In genomic region chr3:71718069-71718468, GRCh38 we compare ENCODE assay signal across 22 cellular contexts.
DNase-seq lines count a peak whose midpoint lies in the region; ATAC-seq lines count a peak whose summit lies in the region.
"Had no signal": no experiment of that assay in that cellular context is flagged by ENCODE, and none has a peak within 500 bp of the region (broad histone marks: within the 10 kb centered on the region; RNA-seq: fewer than 3 reads in every experiment).

No MANE protein-coding gene starts in this region.

- H3K4me3 Mint-ChIP-seq in stimulated activated naive CD8-positive, alpha-beta T cell treated with anti-CD3 and anti-CD28 coated beads, Interleukin-15, amount 100 ng/mL, for 72 hours, result no peak overlapping the region
- H3K4me3 Mint-ChIP-seq in central memory CD8-positive, alpha-beta T cell, result no peak overlapping the region
- H3K4me3 Mint-ChIP-seq: brain; stimulated activated memory B cell treated with anti-CD40 and anti-IgM and Interleukin-4, amounts not matched to agents 10 μg/mL and 1 μg/mL and 100 μg/mL, for 72 hours had no signal

- H3K9me3 Mint-ChIP-seq in stimulated activated naive CD8-positive, alpha-beta T cell treated with anti-CD3 and anti-CD28 coated beads, Interleukin-15, amount 100 ng/mL, for 72 hours, result no peaks in the 10 kb centered on the region
- no peaks in the 10 kb centered on the region for H3K9me3 Mint-ChIP-seq in central memory CD8-positive, alpha-beta T cell
- H3K9me3 Mint-ChIP-seq: brain; stimulated activated memory B cell treated with anti-CD40 and anti-IgM and Interleukin-4, amounts not matched to agents 10 μg/mL and 1 μg/mL and 100 μg/mL, for 72 hours had no signal

- peaks cover 78% of the 10 kb centered on the region for H3K4me1 Mint-ChIP-seq in stimulated activated naive CD8-positive, alpha-beta T cell treated with anti-CD3 and anti-CD28 coated beads, Interleukin-15, amount 100 ng/mL, for 72 hours
- H3K4me1 Mint-ChIP-seq in central memory CD8-positive, alpha-beta T cell, result peaks cover 79% of the 10 kb centered on the region

- DNase-seq in activated CD4-positive, CD25-positive, alpha-beta regulatory T cell treated with anti-CD3 and anti-CD28 coated beads, Interleukin-2, amount 50 U/mL, for 16 hours (ENCODE audit: low read depth, low spot score), result peak; percentile 37
- DNase-seq in activated CD4-positive, CD25-positive, alpha-beta regulatory T cell treated with anti-CD3 and anti-CD28 coated beads, Interleukin-2, amount 50 U/mL, for 72 hours, result no peak
- no peak for DNase-seq in stimulated activated naive CD8-positive, alpha-beta T cell treated with anti-CD3 and anti-CD28 coated beads, Interleukin-15, Interleukin-2, amounts not matched to agents 100 U/mL and 50 U/mL, for 24 hours
- no peak for DNase-seq in stimulated activated naive CD8-positive, alpha-beta T cell treated with anti-CD3 and anti-CD28 coated beads, Interleukin-15, amount 100 ng/mL, for 72 hours
- no peak for DNase-seq in central memory CD8-positive, alpha-beta T cell (ENCODE audit: low spot score in 2 of 2)
- DNase-seq in NCI-H1092 (lab: John Stamatoyannopoulos, UW) (no peak), GM03348 (ENCODE audit: low spot score) (no peak)
- DNase-seq: 8988T; COR-L47; DMS79; NCI-H1105 treated with DMSO at 0.1 percent for 48 hours; NCI-H2081; NCI-H345; NCI-H82; PC-3; SHP77 treated with DMSO at 0.1 percent for 48 hours; stimulated activated CD4-positive, alpha-beta T cell treated with anti-CD3 and anti-CD28 coated beads, Interleukin-2, amount 100 ng/mL, for 24 hours; tibial artery had no signal

- no peak overlapping the region for H3K27ac Mint-ChIP-seq in stimulated activated naive CD8-positive, alpha-beta T cell treated with anti-CD3 and anti-CD28 coated beads, Interleukin-15, amount 100 ng/mL, for 72 hours
- peak overlapping the region; percentile 45 for H3K27ac Mint-ChIP-seq in central memory CD8-positive, alpha-beta T cell (ENCODE audit: low read depth)
- H3K27ac Mint-ChIP-seq: brain; stimulated activated memory B cell treated with anti-CD40 and anti-IgM and Interleukin-4, amounts not matched to agents 10 μg/mL and 1 μg/mL and 100 μg/mL, for 72 hours had no signal

- peak; percentile 30 for ATAC-seq in stimulated activated naive CD8-positive, alpha-beta T cell treated with anti-CD3 and anti-CD28 coated beads, Interleukin-15, Interleukin-2, amounts not matched to agents 100 U/mL and 50 U/mL, for 24 hours
- ATAC-seq in stimulated activated naive CD8-positive, alpha-beta T cell treated with anti-CD3 and anti-CD28 coated beads, Interleukin-15, amount 100 ng/mL, for 72 hours, result no peak
- peak; percentile 76 for ATAC-seq in central memory CD8-positive, alpha-beta T cell (replicated peaks; ENCODE audit: extremely low read depth, poor library complexity, severe bottlenecking)
- ATAC-seq in HG02798 (IDR thresholded peaks at IDR 0.05; ENCODE audit: poor library complexity, unreplicated experiment), result no peak
- ATAC-seq: GM12878; PC-3; stimulated activated memory B cell treated with anti-CD40 and anti-IgM and Interleukin-4, amounts not matched to agents 10 μg/mL and 1 μg/mL and 100 μg/mL, for 72 hours had no signal

- no peaks in the 10 kb centered on the region for H3K27me3 Mint-ChIP-seq in stimulated activated naive CD8-positive, alpha-beta T cell treated with anti-CD3 and anti-CD28 coated beads, Interleukin-15, amount 100 ng/mL, for 72 hours
- H3K27me3 Mint-ChIP-seq in central memory CD8-positive, alpha-beta T cell, result no peaks in the 10 kb centered on the region
- H3K27me3 Mint-ChIP-seq: brain had no signal

- H3K36me3 Mint-ChIP-seq in central memory CD8-positive, alpha-beta T cell (ENCODE audit: insufficient read depth), result peaks cover 5% of the 10 kb centered on the region
- H3K36me3 Mint-ChIP-seq: stimulated activated memory B cell treated with anti-CD40 and anti-IgM and Interleukin-4, amounts not matched to agents 10 μg/mL and 1 μg/mL and 100 μg/mL, for 72 hours had no signal

Comparison
In these comparisons a context has a peak if more than half of its experiments do, and no peak if none do; other contexts are left out.
1. ATAC-seq: peak in stimulated activated naive CD8-positive, alpha-beta T cell treated with anti-CD3 and anti-CD28 coated beads, Interleukin-15, Interleukin-2, amounts not matched to agents 100 U/mL and 50 U/mL, for 24 hours (single experiment) and central memory CD8-positive, alpha-beta T cell (single experiment); none in stimulated activated naive CD8-positive, alpha-beta T cell treated with anti-CD3 and anti-CD28 coated beads, Interleukin-15, amount 100 ng/mL, for 72 hours (single experiment) and HG02798 (single experiment).